ENCODE assay signal across 7 cellular contexts in the genomic region with DNA sequence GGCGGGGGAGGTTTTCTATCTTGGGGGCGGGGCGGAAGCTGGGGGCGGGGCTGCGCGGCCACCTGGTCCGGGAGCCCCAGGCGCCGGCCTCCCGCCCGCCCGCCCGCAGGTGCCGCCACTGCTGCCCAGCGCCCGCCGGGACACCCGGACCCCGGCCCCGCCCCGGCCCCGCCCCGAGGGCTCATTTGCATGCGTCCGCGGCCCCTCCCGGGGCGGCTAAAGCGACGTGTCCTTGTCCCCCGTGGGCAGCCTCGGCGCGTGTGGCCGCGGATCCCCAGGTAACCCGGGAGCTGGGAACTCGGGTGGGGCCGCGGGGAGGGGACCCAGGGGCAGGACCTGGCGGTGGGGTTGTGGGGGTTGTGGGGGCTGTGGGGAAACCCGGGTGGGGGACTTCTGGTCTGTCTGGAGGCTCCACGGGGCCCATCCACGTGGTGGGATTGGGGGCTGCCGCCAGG. TPM values are rescaled to one million over a fixed set of nuclear protein-coding genes. Genes with fewer than 3 reads are reported as not detected.
DNase-seq lines count a peak whose midpoint lies in the region; ATAC-seq and TF ChIP-seq lines count a peak whose summit lies in the region.

A gene (plus strand): TSS at position 219 of the 455 bp plus-strand sequence. CDS start 871 bp downstream, outside the sequence.

- peaks cover 25% of the 10 kb centered on the region for H3K79me2 ChIP-seq in MM.1S (ENCODE audit: low read length)

- H3K27ac ChIP-seq in MM.1S (ENCODE audit: low read length) (peak within 1 kb of the TSS; percentile 23; the same call in 1 of the 2 replicates), right atrium auricular region (no peak within 1 kb of the TSS)

- H3K4me2 ChIP-seq in MM.1S (ENCODE audit: low read depth, low read length), result peak within 1 kb of the TSS; percentile 83

- H2AFZ ChIP-seq in MM.1S (ENCODE audit: low read length), result peak within 1 kb of the TSS; percentile 68

- DNase-seq in GM12865 (ENCODE audit: low read depth) (peak; percentile 75), MM.1S (peak; percentile 88), right atrium auricular region (ENCODE audit: low spot score) (no peak), superior temporal gyrus (ENCODE audit: extremely low spot score) (no peak)
- peak; percentile 37 for DNase-seq in activated naive CD4-positive, alpha-beta T cell treated with Interleukin-2 at 50 U/mL for 16 hours
- DNase-seq in stimulated activated CD4-positive, alpha-beta T cell treated with anti-CD3 and anti-CD28 coated beads, Interleukin-15, amount 100 ng/mL, for 24 hours, result peak; percentile 57

- no peak for TF ChIP-seq CTCF in GM12865 (IDR thresholded peaks at IDR 0.05; ENCODE audit: insufficient read depth, low read depth, low read length, missing control alignments)
- TF ChIP-seq CTCF in MM.1S (IDR thresholded peaks at IDR 0.05; ENCODE audit: low read length), result no peak
- TF ChIP-seq CTCF in right atrium auricular region (IDR thresholded peaks at IDR 0.05), result no peak

- peak within 1 kb of the TSS; percentile 94 for H3K9ac ChIP-seq in MM.1S (ENCODE audit: low read length)

- H3K9me3 ChIP-seq in MM.1S (replicated peaks; ENCODE audit: insufficient read depth, low read length), result no peaks in the 10 kb centered on the region
- no peaks in the 10 kb centered on the region for H3K9me3 ChIP-seq in right atrium auricular region

- peaks cover 9% of the 10 kb centered on the region; the same call in 1 of the 2 replicates for H3F3A ChIP-seq in MM.1S (ENCODE audit: insufficient read depth, low read length)

- H3K27me3 ChIP-seq in MM.1S (replicated peaks; ENCODE audit: insufficient read depth, low read length), result no peaks in the 10 kb centered on the region
- no peaks in the 10 kb centered on the region for H3K27me3 ChIP-seq in right atrium auricular region

- H3K4me1 ChIP-seq in MM.1S (ENCODE audit: low read length) (no peaks in the 10 kb centered on the region), right atrium auricular region (peaks cover 0 to 10% of the 10 kb centered on the region in 2 donors)

- H3K9me2 ChIP-seq in MM.1S (replicated peaks; ENCODE audit: insufficient read depth, low read length), result no peaks in the 10 kb centered on the region

- no peaks in the 10 kb centered on the region for H3K36me3 ChIP-seq in MM.1S (replicated peaks; ENCODE audit: insufficient read depth, low read length)
- peaks cover 12% of the 10 kb centered on the region for H3K36me3 ChIP-seq in right atrium auricular region

- H3K4me3 ChIP-seq in GM12865 (ENCODE audit: low read depth, low read length), result peak within 1 kb of the TSS; percentile 56
- peak within 1 kb of the TSS; percentile 83 for H3K4me3 ChIP-seq in MM.1S (ENCODE audit: low read length)
- peak within 1 kb of the TSS; percentile 19 to 44 for H3K4me3 ChIP-seq in right atrium auricular region

- no peak for ATAC-seq in GM18873 (IDR thresholded peaks at IDR 0.05; ENCODE audit: low FRiP score, unreplicated experiment)

- H4K20me1 ChIP-seq in MM.1S (ENCODE audit: insufficient read depth, low read length), result no peaks in the 10 kb centered on the region

RNA-seq across cellular contexts. Expression of the gene that starts here (rescaled TPM):
- under 1 TPM in 1 of 2 donors, not detected in 1; 0.83 TPM for total RNA-seq in right atrium auricular region

Comparison
In these comparisons a context has a peak if more than half of its experiments do, and no peak if none do; other contexts are left out.
1. DNase-seq: peak in GM12865 (single experiment), MM.1S (single experiment), activated naive CD4-positive, alpha-beta T cell treated with Interleukin-2 at 50 U/mL for 16 hours (single experiment) and stimulated activated CD4-positive, alpha-beta T cell treated with anti-CD3 and anti-CD28 coated beads, Interleukin-15, amount 100 ng/mL, for 24 hours (single experiment); none in right atrium auricular region (single experiment) and superior temporal gyrus (single experiment).
2. H3K4me3 ChIP-seq: peak in every context shown above with its lines; median percentile 83 in MM.1S; 56 in GM12865; 32 in right atrium auricular region.